Comparison of ENCODE assay signal across 27 cellular contexts in genomic region chr19:49846408-49846807, GRCh38.
"Had no signal": no experiment of that assay in that cellular context is flagged by ENCODE, and none has a peak within 500 bp of the region (broad histone marks: within the 10 kb centered on the region; RNA-seq: fewer than 3 reads in every experiment).

No MANE protein-coding gene starts in this region.

- H3K27me3 ChIP-seq: colonic mucosa, foreskin keratinocyte, hepatocyte, ovary, spleen, testis, tibial nerve, upper lobe of right lung, vagina had no signal

- H3K9me3 ChIP-seq: colonic mucosa, ovary, prostate gland, testis, vagina had no signal

- H3K27ac Mint-ChIP-seq: endodermal cell; naive thymus-derived CD4-positive, alpha-beta T cell; stimulated activated naive B cell treated with anti-CD40 and anti-IgM and Interleukin-4, amounts not matched to agents 10 μg/mL and 1 μg/mL and 100 μg/mL, for 72 hours; stimulated activated naive CD8-positive, alpha-beta T cell treated with anti-CD3 and anti-CD28 coated beads, Interleukin-15, amount 100 ng/mL, for 72 hours had no signal

- H3K27me3 Mint-ChIP-seq: stimulated activated naive B cell treated with anti-CD40 and anti-IgM and Interleukin-4, amounts not matched to agents 10 μg/mL and 1 μg/mL and 100 μg/mL, for 72 hours; stimulated activated naive CD8-positive, alpha-beta T cell treated with anti-CD3 and anti-CD28 coated beads, Interleukin-15, amount 100 ng/mL, for 72 hours had no signal

- ATAC-seq: foreskin keratinocyte; left cardiac atrium; left ventricle myocardium superior; naive thymus-derived CD4-positive, alpha-beta T cell; sciatic nerve; stimulated activated naive B cell treated with anti-CD40 and anti-IgM and Interleukin-4, amounts not matched to agents 10 μg/mL and 1 μg/mL and 100 μg/mL, for 72 hours; stimulated activated naive CD8-positive, alpha-beta T cell treated with anti-CD3 and anti-CD28 coated beads, Interleukin-15, amount 100 ng/mL, for 72 hours; upper lobe of right lung had no signal

- H3K4me3 Mint-ChIP-seq: endodermal cell; naive thymus-derived CD4-positive, alpha-beta T cell; stimulated activated naive B cell treated with anti-CD40 and anti-IgM and Interleukin-4, amounts not matched to agents 10 μg/mL and 1 μg/mL and 100 μg/mL, for 72 hours; stimulated activated naive CD8-positive, alpha-beta T cell treated with anti-CD3 and anti-CD28 coated beads, Interleukin-15, amount 100 ng/mL, for 72 hours had no signal

- H3K27ac ChIP-seq: colonic mucosa, foreskin keratinocyte, hepatocyte, ovary, prostate gland, spleen, testis, tibial nerve, upper lobe of right lung, vagina had no signal

- DNase-seq: colonic mucosa; dermis blood vessel endothelial cell; endodermal cell; erythroblast; foreskin keratinocyte; head of caudate nucleus; kidney; left cardiac atrium; left ventricle myocardium superior; mesenchymal stem cell; naive thymus-derived CD4-positive, alpha-beta T cell; nucleus accumbens; ovary; retina; spleen; stimulated activated CD4-positive, alpha-beta T cell treated with anti-CD3 and anti-CD28 coated beads, Interleukin-15, amount 100 ng/mL, for 24 hours; stimulated activated CD4-positive, alpha-beta T cell treated with anti-CD3 and anti-CD28 coated beads, Interleukin-1b, Interleukin-23, amount 100 ng/mL, for 48 hours; stimulated activated CD4-positive, alpha-beta T cell treated with anti-CD3 and anti-CD28 coated beads, Interleukin-4, amount 100 ng/mL, for 24 hours; stimulated activated naive B cell treated with anti-CD40 and anti-IgM and Interleukin-4, amounts not matched to agents 10 μg/mL and 1 μg/mL and 100 μg/mL, for 72 hours; stimulated activated naive CD8-positive, alpha-beta T cell treated with anti-CD3 and anti-CD28 coated beads, Interleukin-15, amount 100 ng/mL, for 72 hours; testis; upper lobe of right lung had no signal
